ENCODE assay signal across 8 cellular contexts in genomic region chr22:42473484-42474193, GRCh38. TPM values are rescaled to one million over a fixed set of nuclear protein-coding genes. Genes with fewer than 3 reads are reported as not detected.
A peak's percentile ranks its signal among the peaks of the same experiment; 100 is the strongest.
DNase-seq lines count a peak whose midpoint lies in the region; ATAC-seq and TF ChIP-seq lines count a peak whose summit lies in the region.

No MANE protein-coding gene starts in this region.

- TF ChIP-seq CTCF in HCT116 (IDR thresholded peaks at IDR 0.05 in 2 of 3, conservative IDR thresholded peaks at IDR 0.05 in 1 of 3; ENCODE audit: borderline replicate concordance in 1 of 3, insufficient read depth in 1 of 3, low read depth in 2 of 3, low read length in 2 of 3) (peak; percentile 55 to 80 (median 78); a peak in 5 of 6 replicates), right lobe of liver (IDR thresholded peaks at IDR 0.05) (peak; percentile 64 to 70 (median 67)), lower leg skin (IDR thresholded peaks at IDR 0.05) (peak in 1 of 3 donors; percentile 28)

- no peaks in the 10 kb centered on the region for H3K36me3 ChIP-seq in HCT116 (ENCODE audit: control insufficient read depth in 1 of 2, insufficient read depth in 2 of 2, low read length in 2 of 2)
- H3K36me3 ChIP-seq in right lobe of liver = no peaks in the 10 kb centered on the region

- peak overlapping the region; percentile 17 for H2AFZ ChIP-seq in HCT116 (ENCODE audit: low read depth, low read length, poor library complexity, severe bottlenecking)

- H3K27ac ChIP-seq in HCT116 (ENCODE audit: low read depth, low read length) (no peak overlapping the region), right lobe of liver (no peak overlapping the region)

- H3K9me3 ChIP-seq in HCT116 (ENCODE audit: control insufficient read depth in 1 of 2, insufficient read depth in 1 of 2, low read depth in 1 of 2, low read length in 2 of 2) (no peaks in the 10 kb centered on the region), right lobe of liver (no peaks in the 10 kb centered on the region)

- intact Hi-C loops in HCT116 (cut with micrococcal nuclease) (loop anchor here (1.0 kb wide), 2 partner anchors 304 to 383 kb away; partner anchors contain the start of gene NDUFA6), right lobe of liver (cut with DNase I) (no loop called here), lower leg skin (cut with DNase I; ENCODE audit: low total_unique reads) (no loop called here)

- peak; percentile 97 for ATAC-seq in HCT116
- peak; percentile 77 to 86 (median 80) for ATAC-seq in right lobe of liver
- ATAC-seq in GM19023 (IDR thresholded peaks at IDR 0.05; ENCODE audit: unreplicated experiment) = no peak
- no peak for ATAC-seq in GM18870 (IDR thresholded peaks at IDR 0.05; ENCODE audit: unreplicated experiment)

- H3K4me1 ChIP-seq in HCT116 (ENCODE audit: control insufficient read depth in 1 of 2, insufficient read depth in 2 of 2, low read length in 2 of 2) (no peaks in the 10 kb centered on the region), right lobe of liver (no peaks in the 10 kb centered on the region)

- DNase-seq in D341Med (ENCODE audit: low spot score) = peak; percentile 60
- DNase-seq in HCT116 (ENCODE audit: low read depth, low spot score) = peak; percentile 73
- DNase-seq in NOMO-1 treated with dmso at 0.1 percent for 144 hours (lab: John Stamatoyannopoulos, UW; ENCODE audit: unreplicated experiment) = peak; percentile 4
- peak; percentile 58 for DNase-seq in cerebellar cortex (ENCODE audit: low spot score)
- no peak for DNase-seq in right lobe of liver
- no peak for DNase-seq in lower leg skin (ENCODE audit: low spot score in 2 of 2)

- peak; percentile 67 for TF ChIP-seq RAD21 in HCT116 (IDR thresholded peaks at IDR 0.05; ENCODE audit: low read depth)

- peaks cover 5% of the 10 kb centered on the region; the same call in 1 of the 2 replicates for H3K27me3 ChIP-seq in HCT116 (ENCODE audit: insufficient read depth, low read length)
- H3K27me3 ChIP-seq in right lobe of liver = no peaks in the 10 kb centered on the region

- RAD21 ChIA-PET in HCT116 (lab: Charles Lee; ENCODE audit: low non-redundant PET in 1 of 2, low total read pairs in 2 of 2, uncharacterized antibody in 2 of 2, unreplicated experiment in 2 of 2) = interaction anchor here in 1 of 2 experiments (1.4 kb wide), 1 partner anchor 29 kb away, joined by 3 read pairs; no protein-coding TSS in a partner anchor

- H3K9me2 ChIP-seq in HCT116 (ENCODE audit: insufficient read depth) = no peaks in the 10 kb centered on the region

- WGBS in right lobe of liver (ENCODE audit: insufficient coverage, low coverage, low lambda C conversion rate, missing lambda C conversion rate) = 75% methylated on average over 5 of the region's 5 CpGs
- WGBS in lower leg skin, 2 donors = 74 to 75% methylated on average over 5 of the region's 5 CpGs

- no peaks in the 10 kb centered on the region for H4K20me1 ChIP-seq in HCT116 (ENCODE audit: insufficient read depth)

- no TSS peak for BruUV-seq in HCT116 (replicated peaks; lab: Mats Ljungman, UMichigan)

- CTCF ChIA-PET in HCT116 (lab: Charles Lee) = interaction anchor here (0.6 to 1.7 kb wide), 8 partner anchors 11 to 383 kb away, joined by 3 to 9 read pairs (median 4); partner anchors contain the start of gene NDUFA6

- H3K79me2 ChIP-seq in HCT116 (ENCODE audit: insufficient read depth, low read length) = no peaks in the 10 kb centered on the region

- TF ChIP-seq POLR2A in HCT116 (IDR thresholded peaks at IDR 0.05; ENCODE audit: borderline replicate concordance, extremely low read depth, insufficient read depth, insufficient read length) (no peak), right lobe of liver (IDR thresholded peaks at IDR 0.05) (no peak), lower leg skin (IDR thresholded peaks at IDR 0.05) (no peak)

- POLR2A ChIA-PET in HCT116 (lab: Charles Lee) = interaction anchor here (0.6 to 0.8 kb wide), 2 partner anchors 141 to 543 kb away, joined by 3 read pairs; partner anchors contain the start of gene POLDIP3

- H3K4me2 ChIP-seq in HCT116 (ENCODE audit: low read length) = no peak overlapping the region

- no peak overlapping the region for H3K4me3 ChIP-seq in HCT116 (replicated peaks in 1 of 2; ENCODE audit: low read depth in 1 of 2, low read length in 2 of 2)
- no peak overlapping the region for H3K4me3 ChIP-seq in right lobe of liver
- no peak overlapping the region for H3K4me3 ChIP-seq in lower leg skin (ENCODE audit: low read depth, poor library complexity, severe bottlenecking)

- no peak overlapping the region for H3K9ac ChIP-seq in HCT116 (ENCODE audit: low read length)

TF ChIP-seq in HCT116, 20 proteins besides CTCF, POLR2A, EP300 and RAD21:
- TF ChIP-seq SP1 (IDR thresholded peaks at IDR 0.05; ENCODE audit: low read depth) (no peak), MAX (IDR thresholded peaks at IDR 0.05) (peak; percentile 22; the same call in 1 of the 2 replicates), CEBPB (IDR thresholded peaks at IDR 0.05; ENCODE audit: low read depth) (peak; percentile 46), JUND (IDR thresholded peaks at IDR 0.05) (no peak), FOSL1 (IDR thresholded peaks at IDR 0.05; ENCODE audit: low read depth) (no peak), EGR1 (IDR thresholded peaks at IDR 0.05; ENCODE audit: low read depth) (no peak)
TF ChIP-seq in HCT116: peak in this region for 2.

RNA-seq across cellular contexts. Expression of gene NFAM1, which starts 41.4 kb away (rescaled TPM):
- 0.12 TPM for total RNA-seq in HCT116 (2021; ENCODE audit: unreplicated experiment)
- 0.01 and 0.03 TPM in 2 replicates for polyA plus RNA-seq in HCT116 (2012)
- total RNA-seq in right lobe of liver = 1 to 10 TPM; 2.1 to 6.6 (median 2.4) TPM
- total RNA-seq in lower leg skin = 1 to 10 TPM; 1.2 to 2.5 (median 1.3) TPM

RNA-seq across cellular contexts. Expression of gene RRP7A, which starts 46.0 kb away (rescaled TPM):
- total RNA-seq in HCT116 (2021; ENCODE audit: unreplicated experiment) = 50.8 TPM
- polyA plus RNA-seq in HCT116 (2012) = 18.5 and 22.4 TPM in 2 replicates
- 10 to 100 TPM in 5 of 6 experiments, 1 to 10 TPM in 1; 9.3 to 17.8 (median 14.7) TPM for total RNA-seq in right lobe of liver
- 10 to 100 TPM; 14.4 to 35.2 (median 27.1) TPM for total RNA-seq in lower leg skin

Comparison
In these comparisons a context has a peak if more than half of its experiments do, and no peak if none do; other contexts are left out.
1. DNase-seq: peak in D341Med (single experiment), HCT116 (single experiment), NOMO-1 treated with dmso at 0.1 percent for 144 hours (single experiment) and cerebellar cortex (single experiment); none in right lobe of liver (0 of 3) and lower leg skin (0 of 2).
2. ATAC-seq: peak in HCT116 (single experiment) and right lobe of liver (4 of 4); none in GM19023 (single experiment) and GM18870 (single experiment).